ENCODE assay signal across 14 cellular contexts in the genomic region with DNA sequence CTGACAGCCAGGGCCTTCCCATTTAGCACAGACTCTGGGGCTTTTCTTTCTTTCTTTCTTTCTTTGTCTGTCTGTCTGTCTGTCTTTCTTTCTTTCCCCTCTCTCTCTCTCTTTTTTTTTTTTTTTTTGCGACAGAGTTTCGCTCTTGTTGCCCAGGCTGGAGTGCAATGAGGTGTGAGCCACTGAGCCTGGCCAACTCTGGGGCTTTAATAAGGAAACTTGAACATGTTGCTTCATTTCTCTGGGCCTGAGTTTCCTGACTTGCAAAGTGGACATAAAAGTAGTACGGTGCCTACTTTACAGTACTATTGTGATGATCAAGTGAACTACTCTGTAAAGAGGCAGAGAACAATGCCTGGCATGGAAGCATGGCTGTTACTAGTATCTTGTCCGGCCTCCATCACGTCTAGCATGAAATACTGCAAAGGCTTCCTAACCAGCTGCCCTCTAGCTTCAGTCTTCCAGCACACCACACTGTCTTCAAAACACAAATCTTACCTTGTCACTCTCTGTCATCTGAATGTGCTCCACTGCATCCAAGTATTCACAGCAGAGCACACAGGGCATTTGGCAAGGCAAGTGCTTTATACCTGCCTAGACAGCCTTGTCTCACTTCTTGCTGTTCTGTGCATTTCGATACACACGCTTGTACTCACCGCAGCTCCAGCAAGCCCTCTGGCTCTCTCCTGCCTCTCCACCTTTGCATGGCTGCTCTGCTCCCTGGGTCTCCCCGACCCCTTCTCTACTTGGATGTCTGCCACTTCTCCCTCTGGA.
DNase-seq lines count a peak whose midpoint lies in the region; ATAC-seq and TF ChIP-seq lines count a peak whose summit lies in the region.
"Had no signal": no experiment of that assay in that cellular context is flagged by ENCODE, and none has a peak within 500 bp of the region (broad histone marks: within the 10 kb centered on the region; RNA-seq: fewer than 3 reads in every experiment).

No MANE protein-coding gene starts in this region.

- H3K27me3 ChIP-seq in CD4-positive, alpha-beta T cell (ENCODE audit: control insufficient read depth, insufficient read depth, low read length), result no peaks in the 10 kb centered on the region
- no peaks in the 10 kb centered on the region for H3K27me3 ChIP-seq in neural cell (ENCODE audit: insufficient read depth, low read depth, low read length)
- H3K27me3 ChIP-seq: foreskin keratinocyte, Peyer's patch, sigmoid colon had no signal

- H3K27ac Mint-ChIP-seq in CD14-positive monocyte, result peak overlapping the region in 4 of 7 donors; percentile 3 to 50 (median 36)
- peak overlapping the region; percentile 86 for H3K27ac Mint-ChIP-seq in CD4-positive, alpha-beta T cell
- H3K27ac Mint-ChIP-seq in activated naive CD8-positive, alpha-beta T cell treated with anti-CD3 and anti-CD28 coated beads, Interleukin-2, amount 50 U/mL, for 24 hours, result peak overlapping the region; percentile 57

- no peak for TF ChIP-seq EP300 in neural cell (conservative IDR thresholded peaks at IDR 0.05; ENCODE audit: poor library complexity, severe bottlenecking)

- peak overlapping the region; percentile 49 for H3K9ac ChIP-seq in neural cell (ENCODE audit: low read length)

- no peaks in the 10 kb centered on the region for H4K20me1 ChIP-seq in neural cell (ENCODE audit: insufficient read depth)

- H3F3A ChIP-seq in neural cell (ENCODE audit: insufficient read depth, low read length, poor library complexity, severe bottlenecking), result peaks cover 7% of the 10 kb centered on the region

- no peak for TF ChIP-seq RAD21 in neural cell (conservative IDR thresholded peaks at IDR 0.05)

- no peaks in the 10 kb centered on the region for H3K9me2 ChIP-seq in neural cell (ENCODE audit: insufficient read depth, low read length)

- CTCF ChIA-PET in CD4-positive, alpha-beta T cell (lab: Charles Lee), result interaction anchor here (1.1 to 4.3 kb wide), 3 partner anchors 15 to 96 kb away, joined by 4 to 24 read pairs (median 4); no protein-coding TSS in a partner anchor

- TF ChIP-seq CTCF in CD14-positive monocyte (IDR thresholded peaks at IDR 0.05) (no peak), neural cell (IDR thresholded peaks at IDR 0.05; ENCODE audit: poor library complexity, severe bottlenecking) (no peak)
- TF ChIP-seq CTCF in CD4-positive, alpha-beta T cell (IDR thresholded peaks at IDR 0.05), result no peak

- peak overlapping the region; percentile 6 for H2AFZ ChIP-seq in neural cell (ENCODE audit: low read depth, low read length)

- no peaks in the 10 kb centered on the region for H3K36me3 Mint-ChIP-seq in CD14-positive monocyte
- H3K36me3 Mint-ChIP-seq in CD4-positive, alpha-beta T cell (ENCODE audit: low read depth), result no peaks in the 10 kb centered on the region
- H3K36me3 Mint-ChIP-seq in activated naive CD8-positive, alpha-beta T cell treated with anti-CD3 and anti-CD28 coated beads, Interleukin-2, amount 50 U/mL, for 24 hours (ENCODE audit: low read depth), result no peaks in the 10 kb centered on the region

- H3K79me2 ChIP-seq in neural cell (replicated peaks; ENCODE audit: insufficient read depth, low read length), result no peaks in the 10 kb centered on the region

- H3K36me3 ChIP-seq in neural cell (ENCODE audit: insufficient read depth, low read length), result no peaks in the 10 kb centered on the region
- H3K36me3 ChIP-seq: lower lobe of right lung, Peyer's patch, sigmoid colon had no signal

- H3K4me3 ChIP-seq in neural cell (ENCODE audit: low read length), result no peak overlapping the region
- H3K4me3 ChIP-seq: lower lobe of right lung, Peyer's patch, sigmoid colon had no signal

- no peaks in the 10 kb centered on the region for H3K9me3 ChIP-seq in CD4-positive, alpha-beta T cell (ENCODE audit: control insufficient read depth, low read length)
- no peaks in the 10 kb centered on the region for H3K9me3 ChIP-seq in neural cell (ENCODE audit: low read length)
- H3K9me3 ChIP-seq: lower lobe of right lung, Peyer's patch, sigmoid colon had no signal

- no peak overlapping the region for H3K27ac ChIP-seq in CD4-positive, alpha-beta T cell (ENCODE audit: low read depth, low read length)
- H3K27ac ChIP-seq in neural cell (ENCODE audit: low read length), result peak overlapping the region; percentile 74
- H3K27ac ChIP-seq: C4-2B, foreskin keratinocyte, lower lobe of right lung, Peyer's patch, sigmoid colon had no signal

- ATAC-seq in CD4-positive, alpha-beta T cell (ENCODE audit: poor library complexity), result no peak
- no peak for ATAC-seq in activated naive CD8-positive, alpha-beta T cell treated with anti-CD3 and anti-CD28 coated beads, Interleukin-2, amount 50 U/mL, for 24 hours
- ATAC-seq in GM19452 (IDR thresholded peaks at IDR 0.05; ENCODE audit: unreplicated experiment), result no peak
- no peak for ATAC-seq in GM18511 (IDR thresholded peaks at IDR 0.05; ENCODE audit: unreplicated experiment)
- ATAC-seq: foreskin keratinocyte, lower lobe of right lung, SK-N-SH treated with all-trans-retinoic acid at 6 μM for 48 hours had no signal

- no peak overlapping the region for H3K4me2 ChIP-seq in neural cell (ENCODE audit: low read length)

- peaks cover 2 to 6% (median 3%) of the 10 kb centered on the region in 3 donors for H3K27me3 Mint-ChIP-seq in CD14-positive monocyte (ENCODE audit: low read depth in 3 of 3)
- H3K27me3 Mint-ChIP-seq in CD4-positive, alpha-beta T cell, result no peaks in the 10 kb centered on the region
- no peaks in the 10 kb centered on the region for H3K27me3 Mint-ChIP-seq in activated naive CD8-positive, alpha-beta T cell treated with anti-CD3 and anti-CD28 coated beads, Interleukin-2, amount 50 U/mL, for 24 hours

- peaks cover 32% of the 10 kb centered on the region for H3K4me1 Mint-ChIP-seq in CD14-positive monocyte
- H3K4me1 Mint-ChIP-seq in CD4-positive, alpha-beta T cell (ENCODE audit: low read depth), result peaks cover 58% of the 10 kb centered on the region
- peaks cover 46% of the 10 kb centered on the region for H3K4me1 Mint-ChIP-seq in activated naive CD8-positive, alpha-beta T cell treated with anti-CD3 and anti-CD28 coated beads, Interleukin-2, amount 50 U/mL, for 24 hours

- no peak overlapping the region for H3K4me3 Mint-ChIP-seq in CD14-positive monocyte
- H3K4me3 Mint-ChIP-seq in CD4-positive, alpha-beta T cell, result peak overlapping the region; percentile 28
- H3K4me3 Mint-ChIP-seq in activated naive CD8-positive, alpha-beta T cell treated with anti-CD3 and anti-CD28 coated beads, Interleukin-2, amount 50 U/mL, for 24 hours, result no peak overlapping the region

- intact Hi-C loops in CD14-positive monocyte (cut with micrococcal nuclease), result no loop called here
- intact Hi-C loops in CD4-positive, alpha-beta T cell (cut with DNase I, micrococcal nuclease), result no loop called here

- DNase-seq in CD14-positive monocyte (ENCODE audit: low spot score) (no peak), inferior parietal cortex (ENCODE audit: extremely low spot score) (no peak)
- no peak for DNase-seq in CD4-positive, alpha-beta T cell
- no peak for DNase-seq in activated naive CD8-positive, alpha-beta T cell treated with anti-CD3 and anti-CD28 coated beads, Interleukin-2, amount 50 U/mL, for 24 hours
- DNase-seq: foreskin keratinocyte, lower lobe of right lung, NCI-H187 treated with DMSO at 0.1 percent for 48 hours, Peyer's patch, sigmoid colon had no signal

- POLR2A ChIA-PET in CD4-positive, alpha-beta T cell (lab: Charles Lee), result interaction anchor here (3.3 kb wide), 1 partner anchor 30 kb away, joined by 40 read pairs; no protein-coding TSS in a partner anchor

- peaks cover 0 to 6% (median 0%) of the 10 kb centered on the region in 7 donors for H3K9me3 Mint-ChIP-seq in CD14-positive monocyte
- no peaks in the 10 kb centered on the region for H3K9me3 Mint-ChIP-seq in CD4-positive, alpha-beta T cell
- H3K9me3 Mint-ChIP-seq in activated naive CD8-positive, alpha-beta T cell treated with anti-CD3 and anti-CD28 coated beads, Interleukin-2, amount 50 U/mL, for 24 hours, result no peaks in the 10 kb centered on the region

TF ChIP-seq in neural cell, 6 proteins besides CTCF, POLR2A, EP300 and RAD21:
- TF ChIP-seq, protein P1, sequence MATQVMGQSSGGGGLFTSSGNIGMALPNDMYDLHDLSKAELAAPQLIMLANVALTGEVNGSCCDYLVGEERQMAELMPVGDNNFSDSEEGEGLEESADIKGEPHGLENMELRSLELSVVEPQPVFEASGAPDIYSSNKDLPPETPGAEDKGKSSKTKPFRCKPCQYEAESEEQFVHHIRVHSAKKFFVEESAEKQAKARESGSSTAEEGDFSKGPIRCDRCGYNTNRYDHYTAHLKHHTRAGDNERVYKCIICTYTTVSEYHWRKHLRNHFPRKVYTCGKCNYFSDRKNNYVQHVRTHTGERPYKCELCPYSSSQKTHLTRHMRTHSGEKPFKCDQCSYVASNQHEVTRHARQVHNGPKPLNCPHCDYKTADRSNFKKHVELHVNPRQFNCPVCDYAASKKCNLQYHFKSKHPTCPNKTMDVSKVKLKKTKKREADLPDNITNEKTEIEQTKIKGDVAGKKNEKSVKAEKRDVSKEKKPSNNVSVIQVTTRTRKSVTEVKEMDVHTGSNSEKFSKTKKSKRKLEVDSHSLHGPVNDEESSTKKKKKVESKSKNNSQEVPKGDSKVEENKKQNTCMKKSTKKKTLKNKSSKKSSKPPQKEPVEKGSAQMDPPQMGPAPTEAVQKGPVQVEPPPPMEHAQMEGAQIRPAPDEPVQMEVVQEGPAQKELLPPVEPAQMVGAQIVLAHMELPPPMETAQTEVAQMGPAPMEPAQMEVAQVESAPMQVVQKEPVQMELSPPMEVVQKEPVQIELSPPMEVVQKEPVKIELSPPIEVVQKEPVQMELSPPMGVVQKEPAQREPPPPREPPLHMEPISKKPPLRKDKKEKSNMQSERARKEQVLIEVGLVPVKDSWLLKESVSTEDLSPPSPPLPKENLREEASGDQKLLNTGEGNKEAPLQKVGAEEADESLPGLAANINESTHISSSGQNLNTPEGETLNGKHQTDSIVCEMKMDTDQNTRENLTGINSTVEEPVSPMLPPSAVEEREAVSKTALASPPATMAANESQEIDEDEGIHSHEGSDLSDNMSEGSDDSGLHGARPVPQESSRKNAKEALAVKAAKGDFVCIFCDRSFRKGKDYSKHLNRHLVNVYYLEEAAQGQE (IDR thresholded peaks at IDR 0.05; ENCODE audit: borderline replicate concordance), result no peak
- TF ChIP-seq POLR2AphosphoS5 (IDR thresholded peaks at IDR 0.05), result no peak
- TF ChIP-seq EZH2 (IDR thresholded peaks at IDR 0.05; ENCODE audit: borderline replicate concordance, insufficient read depth, low read length, poor library complexity, severe bottlenecking), result no peak
- no peak for TF ChIP-seq MXI1 (conservative IDR thresholded peaks at IDR 0.05; ENCODE audit: poor library complexity, severe bottlenecking)
- TF ChIP-seq SMC3 (conservative IDR thresholded peaks at IDR 0.05; ENCODE audit: poor library complexity), result peak; percentile 29

Comparison
In these comparisons a context has a peak if more than half of its experiments do, and no peak if none do; other contexts are left out.
1. H3K27ac Mint-ChIP-seq: peak in every context shown above with its lines; median percentile 86 in CD4-positive, alpha-beta T cell; 57 in activated naive CD8-positive, alpha-beta T cell treated with anti-CD3 and anti-CD28 coated beads, Interleukin-2, amount 50 U/mL, for 24 hours; 36 in CD14-positive monocyte.